31 cellular contexts compared by ENCODE assay signal in genomic region chr3:103965764-103966163, GRCh38.
"Had no signal": no experiment of that assay in that cellular context is flagged by ENCODE, and none has a peak within 500 bp of the region (broad histone marks: within the 10 kb centered on the region; RNA-seq: fewer than 3 reads in every experiment).

No MANE protein-coding gene starts in this region.

- H3K4me3 ChIP-seq: adrenal gland, ascending aorta, breast epithelium, cardiac muscle cell, esophagus muscularis mucosa, gastrocnemius medialis, heart right ventricle had no signal

- H3K36me3 ChIP-seq: adrenal gland, ascending aorta, breast epithelium, cardiac muscle cell, esophagus muscularis mucosa, gastrocnemius medialis, heart right ventricle had no signal

- H3K27me3 Mint-ChIP-seq: activated CD4-positive, alpha-beta memory T cell treated with anti-CD3 and anti-CD28 coated beads for 36 hours; activated CD4-positive, alpha-beta T cell treated with anti-CD3 and anti-CD28 coated beads for 36 hours; activated CD4-positive, alpha-beta T cell treated with anti-CD3 and anti-CD28 coated beads, Interleukin-2, amount 10 ng/mL, durations not matched to agents 24 days and 14 days; activated naive CD4-positive, alpha-beta T cell treated with anti-CD3 and anti-CD28 coated beads, Interleukin-2, amount 50 U/mL, for 24 hours; activated naive CD8-positive, alpha-beta T cell treated with anti-CD3 and anti-CD28 coated beads for 36 hours; activated naive CD8-positive, alpha-beta T cell treated with anti-CD3 and anti-CD28 coated beads, Interleukin-2, amount 50 U/mL, for 24 hours; activated T-helper 17 cell treated with anti-CD3 and anti-CD28 coated beads, Interleukin-2, amount 50 U/mL, for 72 hours; brain had no signal

- H3K27me3 ChIP-seq: adrenal gland, ascending aorta, breast epithelium, cardiac muscle cell, esophagus muscularis mucosa, foreskin keratinocyte, gastrocnemius medialis, heart right ventricle had no signal

- H3K9me3 Mint-ChIP-seq: activated CD4-positive, alpha-beta memory T cell treated with anti-CD3 and anti-CD28 coated beads for 36 hours; activated CD4-positive, alpha-beta T cell treated with anti-CD3 and anti-CD28 coated beads, Interleukin-2, amount 10 ng/mL, durations not matched to agents 24 days and 14 days; activated naive CD8-positive, alpha-beta T cell treated with anti-CD3 and anti-CD28 coated beads for 36 hours; activated naive CD8-positive, alpha-beta T cell treated with anti-CD3 and anti-CD28 coated beads, Interleukin-2, amount 50 U/mL, for 24 hours; brain; endodermal cell had no signal

- DNase-seq: activated CD4-positive, alpha-beta memory T cell treated with anti-CD3 and anti-CD28 coated beads for 36 hours; activated CD4-positive, alpha-beta T cell treated with anti-CD3 and anti-CD28 coated beads for 36 hours; activated CD4-positive, alpha-beta T cell treated with anti-CD3 and anti-CD28 coated beads, Interleukin-2, amount 10 ng/mL, durations not matched to agents 24 days and 14 days; activated CD4-positive, CD25-positive, alpha-beta regulatory T cell; activated CD4-positive, CD25-positive, alpha-beta regulatory T cell treated with anti-CD3 and anti-CD28 coated beads, Interleukin-2, amount 50 U/mL, for 72 hours; activated CD8-positive, alpha-beta memory T cell treated with anti-CD3 and anti-CD28 coated beads for 24 hours; activated effector memory CD4-positive, alpha-beta T cell treated with Interleukin-2 at 50 U/mL for 16 hours; activated gamma-delta T cell treated with Interleukin-2 at 50 U/mL for 16 hours; activated naive CD4-positive, alpha-beta T cell treated with Interleukin-2 at 50 U/mL for 16 hours; activated naive CD8-positive, alpha-beta T cell treated with anti-CD3 and anti-CD28 coated beads for 36 hours; activated naive CD8-positive, alpha-beta T cell treated with anti-CD3 and anti-CD28 coated beads, Interleukin-2, amount 50 U/mL, for 24 hours; activated T-cell treated with anti-CD3 and anti-CD28 coated beads, Interleukin-2, amount 50 U/mL, for 4 hours; adrenal gland; amygdala; central memory CD4-positive, alpha-beta T cell; cortex of kidney; dermis blood vessel endothelial cell; effector memory CD4-positive, alpha-beta T cell; endodermal cell; foreskin keratinocyte; gastrocnemius medialis; heart right ventricle; T-helper 2 cell had no signal

- ATAC-seq: activated CD4-positive, alpha-beta T cell treated with anti-CD3 and anti-CD28 coated beads for 36 hours; activated naive CD8-positive, alpha-beta T cell treated with anti-CD3 and anti-CD28 coated beads, Interleukin-2, amount 50 U/mL, for 24 hours; activated T-cell treated with anti-CD3 and anti-CD28 coated beads, Interleukin-2, amount 50 U/mL, for 4 hours; activated T-helper 17 cell treated with anti-CD3 and anti-CD28 coated beads, Interleukin-2, amount 50 U/mL, for 72 hours; foreskin keratinocyte; gastrocnemius medialis had no signal

- H3K4me1 Mint-ChIP-seq: activated CD4-positive, alpha-beta T cell treated with anti-CD3 and anti-CD28 coated beads for 36 hours; activated CD4-positive, alpha-beta T cell treated with anti-CD3 and anti-CD28 coated beads, Interleukin-2, amount 10 ng/mL, durations not matched to agents 24 days and 14 days; activated naive CD4-positive, alpha-beta T cell treated with anti-CD3 and anti-CD28 coated beads, Interleukin-2, amount 50 U/mL, for 24 hours; activated naive CD8-positive, alpha-beta T cell treated with anti-CD3 and anti-CD28 coated beads for 36 hours; activated naive CD8-positive, alpha-beta T cell treated with anti-CD3 and anti-CD28 coated beads, Interleukin-2, amount 50 U/mL, for 24 hours; activated T-helper 17 cell treated with anti-CD3 and anti-CD28 coated beads, Interleukin-2, amount 50 U/mL, for 72 hours; brain had no signal

- H3K4me3 Mint-ChIP-seq: activated CD4-positive, alpha-beta memory T cell treated with anti-CD3 and anti-CD28 coated beads for 36 hours; activated CD4-positive, alpha-beta T cell treated with anti-CD3 and anti-CD28 coated beads for 36 hours; activated CD4-positive, alpha-beta T cell treated with anti-CD3 and anti-CD28 coated beads, Interleukin-2, amount 10 ng/mL, durations not matched to agents 24 days and 14 days; activated naive CD4-positive, alpha-beta T cell treated with anti-CD3 and anti-CD28 coated beads, Interleukin-2, amount 50 U/mL, for 24 hours; activated naive CD8-positive, alpha-beta T cell treated with anti-CD3 and anti-CD28 coated beads for 36 hours; activated naive CD8-positive, alpha-beta T cell treated with anti-CD3 and anti-CD28 coated beads, Interleukin-2, amount 50 U/mL, for 24 hours; activated T-cell treated with anti-CD3 and anti-CD28 coated beads, Interleukin-2, amount 50 U/mL, for 4 hours; activated T-helper 17 cell treated with anti-CD3 and anti-CD28 coated beads, Interleukin-2, amount 50 U/mL, for 72 hours; brain; endodermal cell had no signal

- H3K27ac ChIP-seq: adrenal gland, ascending aorta, breast epithelium, cardiac muscle cell, esophagus muscularis mucosa, foreskin keratinocyte, gastrocnemius medialis, heart right ventricle had no signal

- H3K4me1 ChIP-seq: adrenal gland, ascending aorta, breast epithelium, esophagus muscularis mucosa, foreskin keratinocyte, gastrocnemius medialis, heart right ventricle had no signal

- H3K27ac Mint-ChIP-seq: activated CD4-positive, alpha-beta memory T cell treated with anti-CD3 and anti-CD28 coated beads for 36 hours; activated CD4-positive, alpha-beta T cell treated with anti-CD3 and anti-CD28 coated beads for 36 hours; activated CD4-positive, alpha-beta T cell treated with anti-CD3 and anti-CD28 coated beads, Interleukin-2, amount 10 ng/mL, durations not matched to agents 24 days and 14 days; activated naive CD4-positive, alpha-beta T cell treated with anti-CD3 and anti-CD28 coated beads, Interleukin-2, amount 50 U/mL, for 24 hours; activated naive CD8-positive, alpha-beta T cell treated with anti-CD3 and anti-CD28 coated beads for 36 hours; activated naive CD8-positive, alpha-beta T cell treated with anti-CD3 and anti-CD28 coated beads, Interleukin-2, amount 50 U/mL, for 24 hours; activated T-helper 17 cell treated with anti-CD3 and anti-CD28 coated beads, Interleukin-2, amount 50 U/mL, for 72 hours; brain; endodermal cell had no signal

- H3K9me3 ChIP-seq: adrenal gland, ascending aorta, breast epithelium, esophagus muscularis mucosa, gastrocnemius medialis had no signal

- H3K36me3 Mint-ChIP-seq: activated CD4-positive, alpha-beta memory T cell treated with anti-CD3 and anti-CD28 coated beads for 36 hours; activated naive CD4-positive, alpha-beta T cell treated with anti-CD3 and anti-CD28 coated beads, Interleukin-2, amount 50 U/mL, for 24 hours; activated naive CD8-positive, alpha-beta T cell treated with anti-CD3 and anti-CD28 coated beads for 36 hours; brain had no signal

- FAIRE-seq: colon had no signal
